In the genomic region with DNA sequence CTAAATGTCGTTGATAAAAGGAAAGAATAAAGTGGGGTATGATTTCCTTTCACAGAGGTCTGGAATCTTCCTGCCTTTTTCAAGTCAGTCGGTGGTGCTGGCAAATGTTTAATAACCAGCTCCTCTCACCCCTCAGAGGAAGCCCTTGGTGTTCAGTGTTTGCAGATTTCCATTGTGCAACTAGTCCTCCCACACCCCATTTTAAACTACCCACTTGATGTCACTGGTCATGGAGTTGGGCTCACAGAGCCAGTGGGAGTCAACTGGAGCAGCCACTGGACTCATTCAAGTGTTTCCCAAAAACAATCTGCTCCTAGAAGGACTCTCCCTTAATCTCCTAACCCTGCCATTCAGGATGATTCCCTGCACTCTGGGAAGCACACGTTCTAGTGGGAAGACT, we compare ENCODE assay signal across 14 cellular contexts.
"Had no signal": no experiment of that assay in that cellular context is flagged by ENCODE, and none has a peak within 500 bp of the region (broad histone marks: within the 10 kb centered on the region; RNA-seq: fewer than 3 reads in every experiment).

No MANE protein-coding gene starts in this region.

- H3K4me3 Mint-ChIP-seq: activated CD4-positive, alpha-beta memory T cell treated with anti-CD3 and anti-CD28 coated beads for 36 hours; natural killer cell treated with Interleukin-12 subunit alpha and Interleukin-12 subunit beta and Interleukin-15 and Interleukin-18, amount 100 ng/mL, for 72 hours had no signal

- H3K4me3 ChIP-seq: heart left ventricle, left lung, pancreas, tibial artery, vagina had no signal

- H3K9me3 ChIP-seq: heart left ventricle, left lung, pancreas, tibial artery, vagina had no signal

- H3K27me3 Mint-ChIP-seq: activated CD4-positive, alpha-beta memory T cell treated with anti-CD3 and anti-CD28 coated beads for 36 hours; natural killer cell treated with Interleukin-12 subunit alpha and Interleukin-12 subunit beta and Interleukin-15 and Interleukin-18, amount 100 ng/mL, for 72 hours had no signal

- H3K9me3 Mint-ChIP-seq: activated CD4-positive, alpha-beta memory T cell treated with anti-CD3 and anti-CD28 coated beads for 36 hours; natural killer cell treated with Interleukin-12 subunit alpha and Interleukin-12 subunit beta and Interleukin-15 and Interleukin-18, amount 100 ng/mL, for 72 hours had no signal

- DNase-seq: activated CD4-positive, alpha-beta memory T cell treated with anti-CD3 and anti-CD28 coated beads for 36 hours; activated CD4-positive, CD25-positive, alpha-beta regulatory T cell treated with anti-CD3 and anti-CD28 coated beads, Interleukin-2, amount 50 U/mL, for 72 hours; activated T-cell treated with anti-CD3 and anti-CD28 coated beads, Interleukin-2, amount 50 U/mL, for 48 hours; aorta; effector CD4-positive, alpha-beta T cell; foreskin melanocyte; heart left ventricle; islet precursor cell; left lung; stimulated activated CD4-positive, alpha-beta T cell treated with anti-CD3 and anti-CD28 coated beads, Interleukin-15, amount 100 ng/mL, for 24 hours; tibial artery had no signal

- FAIRE-seq: pancreas had no signal

- ATAC-seq: heart left ventricle; left lung; natural killer cell treated with Interleukin-12 subunit alpha and Interleukin-12 subunit beta and Interleukin-15 and Interleukin-18, amount 100 ng/mL, for 72 hours had no signal

- H3K27ac Mint-ChIP-seq: activated CD4-positive, alpha-beta memory T cell treated with anti-CD3 and anti-CD28 coated beads for 36 hours had no signal
